ENCODE assay signal across 15 cellular contexts in genomic region chr7:20596653-20597052, GRCh38. TPM values are rescaled to one million over a fixed set of nuclear protein-coding genes. Genes with fewer than 3 reads are reported as not detected.
DNase-seq lines count a peak whose midpoint lies in the region; FAIRE-seq and TF ChIP-seq lines count a peak whose summit lies in the region.
"Had no signal": no experiment of that assay in that cellular context is flagged by ENCODE, and none has a peak within 500 bp of the region (broad histone marks: within the 10 kb centered on the region; RNA-seq: fewer than 3 reads in every experiment).

No MANE protein-coding gene starts in this region.

- TF ChIP-seq CTCF in epithelial cell of proximal tubule (conservative IDR thresholded peaks at IDR 0.05; ENCODE audit: low read depth, low read length) = no peak

- no peaks in the 10 kb centered on the region for H3K27me3 Mint-ChIP-seq in T-helper 2 cell treated with Interferon-gamma antibody and Interleukin-4, amounts not matched to agents 5 μg/mL and 100 μg/mL, for 36 hours (ENCODE audit: low read depth)

- no peak overlapping the region for H3K27ac Mint-ChIP-seq in T-helper 2 cell treated with Interferon-gamma antibody and Interleukin-4, amounts not matched to agents 5 μg/mL and 100 μg/mL, for 36 hours
- H3K27ac Mint-ChIP-seq: CD8-positive, alpha-beta T cell; endodermal cell had no signal

- H3K9me3 Mint-ChIP-seq in T-helper 2 cell treated with Interferon-gamma antibody and Interleukin-4, amounts not matched to agents 5 μg/mL and 100 μg/mL, for 36 hours = no peaks in the 10 kb centered on the region
- H3K9me3 Mint-ChIP-seq: CD8-positive, alpha-beta T cell; endodermal cell had no signal

- FAIRE-seq in RCC 7860 (lab: Jason Lieb, UNC) = peak; percentile 71

- no peak overlapping the region for H3K4me3 ChIP-seq in epithelial cell of proximal tubule (ENCODE audit: low read depth, low read length)

- H3K4me1 Mint-ChIP-seq in T-helper 2 cell treated with Interferon-gamma antibody and Interleukin-4, amounts not matched to agents 5 μg/mL and 100 μg/mL, for 36 hours (ENCODE audit: low read depth) = no peaks in the 10 kb centered on the region

- peak; percentile 76 for DNase-seq in EL
- peak; percentile 76 for DNase-seq in RCC 7860 (ENCODE audit: low spot score)
- peak; percentile 68 for DNase-seq in epithelial cell of proximal tubule (ENCODE audit: low read depth)
- DNase-seq in pulmonary artery endothelial cell (ENCODE audit: low read depth, low spot score) = peak; percentile 84
- DNase-seq in SKM-1 treated with dmso at 0.1 percent for 144 hours (lab: John Stamatoyannopoulos, UW; ENCODE audit: unreplicated experiment) = no peak
- no peak for DNase-seq in T-helper 2 cell treated with Interferon-gamma antibody and Interleukin-4, amounts not matched to agents 5 μg/mL and 100 μg/mL, for 36 hours (ENCODE audit: low spot score)
- DNase-seq in cerebellar nuclear complex (lab: John Stamatoyannopoulos, UW) = no peak
- no peak for DNase-seq in SW480 (ENCODE audit: low spot score)
- DNase-seq: activated CD8-positive, alpha-beta memory T cell treated with anti-CD3 and anti-CD28 coated beads, Interleukin-2, amount 50 U/mL, for 4 hours; CD8-positive, alpha-beta T cell; endodermal cell; NCI-H1105 treated with DMSO at 0.1 percent for 48 hours; NCI-H510A; retina had no signal

- H3K36me3 Mint-ChIP-seq in T-helper 2 cell treated with Interferon-gamma antibody and Interleukin-4, amounts not matched to agents 5 μg/mL and 100 μg/mL, for 36 hours (ENCODE audit: low read depth) = no peaks in the 10 kb centered on the region
- H3K36me3 Mint-ChIP-seq: CD8-positive, alpha-beta T cell had no signal

- H3K4me3 Mint-ChIP-seq in T-helper 2 cell treated with Interferon-gamma antibody and Interleukin-4, amounts not matched to agents 5 μg/mL and 100 μg/mL, for 36 hours = no peak overlapping the region
- H3K4me3 Mint-ChIP-seq: CD8-positive, alpha-beta T cell; endodermal cell had no signal

RNA-seq across cellular contexts. Expression of gene ABCB5, which starts 18.8 kb away (rescaled TPM):
- total RNA-seq in epithelial cell of proximal tubule (not detected in 2 replicates), pulmonary artery endothelial cell (not detected in 2 replicates)
- total RNA-seq: CD8-positive, alpha-beta T cell; endodermal cell; Right ventricle myocardium inferior had no signal

Comparison
In these comparisons a context has a peak if more than half of its experiments do, and no peak if none do; other contexts are left out.
1. DNase-seq: peak in EL (single experiment), RCC 7860 (single experiment), epithelial cell of proximal tubule (single experiment) and pulmonary artery endothelial cell (single experiment); none in SKM-1 treated with dmso at 0.1 percent for 144 hours (single experiment), T-helper 2 cell treated with Interferon-gamma antibody and Interleukin-4, amounts not matched to agents 5 μg/mL and 100 μg/mL, for 36 hours (single experiment), cerebellar nuclear complex (0 of 2) and SW480 (single experiment).